Comparison of ENCODE assay signal across 16 cellular contexts in genomic region chr6:169854083-169854725, GRCh38.
DNase-seq lines count a peak whose midpoint lies in the region; ATAC-seq and TF ChIP-seq lines count a peak whose summit lies in the region.
"Had no signal": no experiment of that assay in that cellular context is flagged by ENCODE, and none has a peak within 500 bp of the region (broad histone marks: within the 10 kb centered on the region; RNA-seq: fewer than 3 reads in every experiment).

No MANE protein-coding gene starts in this region.

- no peak for ATAC-seq in heart right ventricle
- ATAC-seq in left lobe of liver = no peak
- ATAC-seq in GM19351 (IDR thresholded peaks at IDR 0.05; ENCODE audit: unreplicated experiment) = no peak
- ATAC-seq: A549 had no signal

- intact Hi-C loops in cardiac septum (cut with DNase I) (loop anchor here (5.0 kb wide), 1 partner anchor 53 kb away; no protein-coding TSS in a partner anchor), heart right ventricle (cut with DNase I) (loop anchor here in 3 of 10 donors (5.0 kb wide), 1 partner anchor 53 kb away; no protein-coding TSS in a partner anchor), spleen (cut with DNase I; ENCODE audit: low total_unique reads) (no loop called here)

- H3K36me3 ChIP-seq in heart right ventricle = no peaks in the 10 kb centered on the region
- no peaks in the 10 kb centered on the region for H3K36me3 ChIP-seq in spleen

- no peaks in the 10 kb centered on the region for H3K27me3 ChIP-seq in heart right ventricle
- H3K27me3 ChIP-seq in spleen (replicated peaks in 1 of 7) = no peaks in the 10 kb centered on the region

- peaks cover 0 to 26% (median 20%) of the 10 kb centered on the region in 9 donors for H3K4me1 ChIP-seq in heart right ventricle
- H3K4me1 ChIP-seq in spleen = peaks cover 0 to 13% (median 0%) of the 10 kb centered on the region in 6 donors
- H3K4me1 ChIP-seq: A549, Caco-2 had no signal

- no peak for TF ChIP-seq CTCF in heart right ventricle (IDR thresholded peaks at IDR 0.05)
- no peak for TF ChIP-seq CTCF in spleen (IDR thresholded peaks at IDR 0.05 in 8 of 11, conservative IDR thresholded peaks at IDR 0.05 in 3 of 11)

- DNase-seq in cardiac septum (ENCODE audit: low spot score) = peak; percentile 66
- no peak for DNase-seq in heart right ventricle
- peak; percentile 30 for DNase-seq in left lobe of liver (ENCODE audit: low spot score)
- DNase-seq in spleen = peak; percentile 22
- DNase-seq in RKO (ENCODE audit: low spot score) = no peak
- no peak for DNase-seq in NCI-H1048 (lab: John Stamatoyannopoulos, UW)
- DNase-seq: Caco-2, DMS153, EL, KBM-7, NCI-H1436 treated with DMSO at 0.1 percent for 48 hours, NCI-H2029 treated with DMSO at 0.1 percent for 48 hours, NCI-H774 had no signal

- H3K9me3 ChIP-seq in heart right ventricle (peaks cover 0 to 22% (median 8%) of the 10 kb centered on the region in 11 donors), spleen (peaks cover 0 to 33% (median 19%) of the 10 kb centered on the region in 8 donors)
- H3K9me3 ChIP-seq: A549, Caco-2 had no signal

- TF ChIP-seq POLR2A in spleen (IDR thresholded peaks at IDR 0.05) = no peak

- H3K4me3 ChIP-seq in heart right ventricle = no peak overlapping the region
- H3K4me3 ChIP-seq in spleen = no peak overlapping the region
- H3K4me3 ChIP-seq: A549 had no signal

- 96% methylated on average over 12 of the region's 12 CpGs for WGBS in heart right ventricle, 2 donors
- WGBS in spleen, 5 donors = 91 to 98% (median 94%) methylated on average over 11 to 12 of the region's 12 CpGs

- H3K27ac ChIP-seq in heart right ventricle (peak overlapping the region in 2 of 10 donors; percentile 26 to 31), spleen (no peak overlapping the region)
- H3K27ac ChIP-seq: A549, RWPE1 had no signal

Comparison
In these comparisons a context has a peak if more than half of its experiments do, and no peak if none do; other contexts are left out.
1. DNase-seq: peak in cardiac septum (single experiment), left lobe of liver (single experiment) and spleen (single experiment); none in heart right ventricle (0 of 2), RKO (single experiment) and NCI-H1048 (single experiment).